In the genomic region with DNA sequence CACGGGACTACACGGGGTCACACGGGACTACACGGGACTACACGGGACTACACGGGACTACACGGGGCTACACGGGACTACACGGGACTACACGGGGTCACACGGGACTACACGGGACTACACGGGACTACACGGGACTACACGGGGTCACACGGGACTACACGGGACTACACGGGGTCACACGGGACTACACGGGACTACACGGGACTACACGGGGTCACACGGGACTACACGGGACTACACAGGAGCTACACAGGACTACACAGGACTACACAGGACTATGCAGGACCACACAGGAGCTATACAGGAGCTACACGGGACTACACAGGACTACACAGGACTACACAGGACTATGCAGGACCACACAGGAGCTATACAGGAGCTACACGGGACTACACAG, we compare ENCODE assay signal across 5 cellular contexts. TPM values are rescaled to one million over a fixed set of nuclear protein-coding genes. Genes with fewer than 3 reads are reported as not detected.
DNase-seq lines count a peak whose midpoint lies in the region; ATAC-seq and TF ChIP-seq lines count a peak whose summit lies in the region.
"Not testable (repeated sequence)": the region's sequence is repeated elsewhere in the genome, so short reads cannot be mapped to it uniquely, and the experiment has no call there.

No MANE protein-coding gene starts in this region.

- not testable (repeated sequence) for TF ChIP-seq CTCF in natural killer cell (IDR thresholded peaks at IDR 0.05)

- not testable (repeated sequence) for H3K4me1 Mint-ChIP-seq in memory B cell
- peaks cover 5 to 23% of the 10 kb centered on the region in 2 donors for H3K4me1 Mint-ChIP-seq in natural killer cell
- H3K4me1 Mint-ChIP-seq in natural killer cell treated with Interleukin-12 subunit alpha and Interleukin-12 subunit beta and Interleukin-15 and Interleukin-18, amount 100 ng/mL, for 72 hours (ENCODE audit: low read depth in 2 of 2) = peaks cover 16 to 19% of the 10 kb centered on the region in 2 donors

- not testable (repeated sequence) for H3K4me3 Mint-ChIP-seq in memory B cell; natural killer cell; natural killer cell treated with Interleukin-12 subunit alpha and Interleukin-12 subunit beta and Interleukin-15 and Interleukin-18, amount 100 ng/mL, for 72 hours

- peak overlapping the region; percentile 72 for H3K27ac Mint-ChIP-seq in memory B cell
- peak overlapping the region; percentile 76 to 79 for H3K27ac Mint-ChIP-seq in natural killer cell
- peak overlapping the region; percentile 14 to 66 for H3K27ac Mint-ChIP-seq in natural killer cell treated with Interleukin-12 subunit alpha and Interleukin-12 subunit beta and Interleukin-15 and Interleukin-18, amount 100 ng/mL, for 72 hours

- H3K9me3 Mint-ChIP-seq in memory B cell, natural killer cell: not testable (repeated sequence)
- peaks cover 11% of the 10 kb centered on the region for H3K9me3 Mint-ChIP-seq in natural killer cell treated with Interleukin-12 subunit alpha and Interleukin-12 subunit beta and Interleukin-15 and Interleukin-18, amount 100 ng/mL, for 72 hours

- intact Hi-C loops in natural killer cell (cut with micrococcal nuclease) = not testable (repeated sequence)
- intact Hi-C loops in posterior vena cava (cut with DNase I) = loop anchor here in 1 of 2 donors (5.0 kb wide), 2 partner anchors 333 to 467 kb away; no protein-coding TSS in a partner anchor

- DNase-seq in activated effector memory CD4-positive, alpha-beta T cell treated with anti-CD3 and anti-CD28 coated beads, Interleukin-2, amount 50 U/mL, for 16 hours = peak; percentile 52
- not testable (repeated sequence) for DNase-seq in memory B cell (ENCODE audit: low spot score in 2 of 2); natural killer cell; natural killer cell treated with Interleukin-12 subunit alpha and Interleukin-12 subunit beta and Interleukin-15 and Interleukin-18, amount 100 ng/mL, for 72 hours (ENCODE audit: low spot score)
- peak; percentile 8 for DNase-seq in posterior vena cava (ENCODE audit: low spot score)

- H3K36me3 Mint-ChIP-seq in memory B cell, natural killer cell: not testable (repeated sequence)
- peaks cover 16% of the 10 kb centered on the region for H3K36me3 Mint-ChIP-seq in natural killer cell treated with Interleukin-12 subunit alpha and Interleukin-12 subunit beta and Interleukin-15 and Interleukin-18, amount 100 ng/mL, for 72 hours

- H3K27me3 Mint-ChIP-seq in memory B cell; natural killer cell treated with Interleukin-12 subunit alpha and Interleukin-12 subunit beta and Interleukin-15 and Interleukin-18, amount 100 ng/mL, for 72 hours: not testable (repeated sequence)
- H3K27me3 Mint-ChIP-seq in natural killer cell (ENCODE audit: low read depth in 2 of 2) = peaks cover 3 to 14% of the 10 kb centered on the region in 2 donors

- ATAC-seq in memory B cell (ENCODE audit: low read depth); natural killer cell; natural killer cell treated with Interleukin-12 subunit alpha and Interleukin-12 subunit beta and Interleukin-15 and Interleukin-18, amount 100 ng/mL, for 72 hours: not testable (repeated sequence)

RNA-seq across cellular contexts. Expression of gene NRARP, which starts 27.5 kb away (rescaled TPM):
- total RNA-seq in natural killer cell = 1 to 10 TPM in 2 of 3 donors, under 1 TPM in 1; 0.88 to 2.3 (median 1.2) TPM
- 1 to 10 TPM in 1 of 2 donors, under 1 TPM in 1; 0.88 to 2.6 TPM for total RNA-seq in natural killer cell treated with Interleukin-12 subunit alpha and Interleukin-12 subunit beta and Interleukin-15 and Interleukin-18, amount 100 ng/mL, for 72 hours
- total RNA-seq in posterior vena cava = 1 to 10 TPM; 5.6 to 9.0 TPM

RNA-seq across cellular contexts. Expression of gene TOR4A, which starts 52.1 kb away (rescaled TPM):
- total RNA-seq in natural killer cell (10 to 100 TPM; 16.3 to 24.6 (median 19.2) TPM), posterior vena cava (1 to 10 TPM; 5.3 to 7.0 TPM)
- total RNA-seq in natural killer cell treated with Interleukin-12 subunit alpha and Interleukin-12 subunit beta and Interleukin-15 and Interleukin-18, amount 100 ng/mL, for 72 hours = 10 to 100 TPM; 31.1 to 38.4 TPM
